8 cellular contexts compared by ENCODE assay signal in the genomic region with DNA sequence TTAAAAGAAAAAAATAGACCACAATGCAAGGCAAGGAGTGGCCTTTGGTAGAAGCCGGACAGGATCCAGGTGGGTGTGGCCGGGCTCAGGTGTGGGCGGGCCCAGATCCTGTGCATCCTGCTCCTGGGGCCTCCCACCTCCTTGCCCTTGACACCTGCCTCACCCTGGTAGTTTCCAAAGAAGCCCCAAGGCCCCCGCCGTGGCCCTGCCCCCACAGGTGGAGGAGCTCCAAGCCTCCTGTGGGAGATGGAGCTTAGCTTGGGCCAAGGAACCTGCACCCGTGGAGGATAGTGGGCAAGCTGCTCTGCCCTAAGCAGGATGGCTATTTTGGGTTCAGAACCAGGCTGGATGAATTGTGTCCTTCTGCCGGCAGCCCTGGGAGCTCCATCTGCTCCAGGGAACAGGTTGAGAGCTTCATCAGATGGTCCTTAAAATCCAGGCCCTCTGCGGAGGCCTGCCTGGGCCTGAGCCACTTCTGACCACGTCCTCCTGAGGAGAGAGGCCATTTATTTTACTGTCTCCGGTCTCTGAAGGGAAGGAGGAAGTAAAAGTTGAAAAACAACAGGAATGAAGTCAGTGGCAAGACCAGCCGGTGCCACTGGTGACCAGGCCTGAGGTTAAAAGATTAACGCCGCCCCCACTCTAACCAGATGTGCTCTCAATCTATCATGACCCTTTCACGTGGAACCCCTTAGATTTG. TPM values are rescaled to one million over a fixed set of nuclear protein-coding genes. Genes with fewer than 3 reads are reported as not detected.
DNase-seq lines count a peak whose midpoint lies in the region; ATAC-seq and TF ChIP-seq lines count a peak whose summit lies in the region.
"Had no signal": no experiment of that assay in that cellular context is flagged by ENCODE, and none has a peak within 500 bp of the region (broad histone marks: within the 10 kb centered on the region; RNA-seq: fewer than 3 reads in every experiment).

No MANE protein-coding gene starts in this region.

- H3K4me1 ChIP-seq in OCI-LY7 (ENCODE audit: insufficient read depth, low read length, poor library complexity, severe bottlenecking) (peaks cover 64% of the 10 kb centered on the region), esophagus squamous epithelium (peaks cover 0 to 20% (median 8%) of the 10 kb centered on the region in 3 donors)

- H3K27ac ChIP-seq in OCI-LY7 (ENCODE audit: low read depth, low read length, poor library complexity, severe bottlenecking) (no peak overlapping the region), esophagus squamous epithelium (peak overlapping the region; percentile 25 to 69 (median 42))

- DNase-seq in GM13976 (ENCODE audit: low spot score) (peak; percentile 27), OCI-LY7 (ENCODE audit: low spot score) (no peak), esophagus squamous epithelium (lab: John Stamatoyannopoulos, UW) (no peak), progenitor cell of endocrine pancreas (ENCODE audit: low spot score, unreplicated experiment) (no peak), retina (no peak), NCI-H1048 (lab: John Stamatoyannopoulos, UW) (no peak)
- DNase-seq: left cardiac atrium had no signal

- H3K4me1 Mint-ChIP-seq in progenitor cell of endocrine pancreas (ENCODE audit: low read depth) = peaks cover 5% of the 10 kb centered on the region

- H3K9me3 ChIP-seq in OCI-LY7 (ENCODE audit: low read length) (no peaks in the 10 kb centered on the region), esophagus squamous epithelium (no peaks in the 10 kb centered on the region)

- POLR2A ChIA-PET in OCI-LY7 (lab: Charles Lee) = no interaction called here

- no peaks in the 10 kb centered on the region for H3K36me3 Mint-ChIP-seq in progenitor cell of endocrine pancreas (ENCODE audit: insufficient read depth)

- H3K36me3 ChIP-seq in OCI-LY7 (ENCODE audit: insufficient read depth, low read length) = no peaks in the 10 kb centered on the region
- H3K36me3 ChIP-seq in esophagus squamous epithelium = no peaks in the 10 kb centered on the region

- H3K27ac Mint-ChIP-seq in progenitor cell of endocrine pancreas = peak overlapping the region; percentile 88

- H4K20me1 ChIP-seq in OCI-LY7 (ENCODE audit: insufficient read depth, low read length) = no peaks in the 10 kb centered on the region

- no peaks in the 10 kb centered on the region for H3K9me2 ChIP-seq in OCI-LY7 (ENCODE audit: insufficient read depth, low read length)

- no peaks in the 10 kb centered on the region for H3K9me3 Mint-ChIP-seq in progenitor cell of endocrine pancreas (ENCODE audit: low read depth)

- in situ Hi-C loops in GM13976 (cut with MboI; ENCODE audit: low sequenced_read_pairs, unreplicated experiment) = no loop called here

- H3K4me3 ChIP-seq in OCI-LY7 (ENCODE audit: low read depth, low read length, poor library complexity, severe bottlenecking) = no peak overlapping the region
- no peak overlapping the region for H3K4me3 ChIP-seq in esophagus squamous epithelium

- intact Hi-C loops in OCI-LY7 (cut with micrococcal nuclease; ENCODE audit: unreplicated experiment) (no loop called here), esophagus squamous epithelium (cut with DNase I) (no loop called here)

- H3K27me3 Mint-ChIP-seq in progenitor cell of endocrine pancreas = no peaks in the 10 kb centered on the region

- no peak overlapping the region for H3K4me3 Mint-ChIP-seq in progenitor cell of endocrine pancreas (ENCODE audit: low read depth)

- H3K27me3 ChIP-seq in esophagus squamous epithelium = no peaks in the 10 kb centered on the region

- CTCF ChIA-PET in OCI-LY7 (lab: Charles Lee; ENCODE audit: unreplicated experiment) = interaction anchor here (0.6 kb wide), 1 partner anchor 24 kb away, joined by 3 read pairs; no protein-coding TSS in a partner anchor

- H3K4me2 ChIP-seq in OCI-LY7 (ENCODE audit: low read length) = 0 out of 2 replicates have a peak overlapping the region, but pooled peaks have one; percentile 22

- H2AFZ ChIP-seq in OCI-LY7 (ENCODE audit: low read length) = peak overlapping the region; percentile 52

- BruUV-seq in OCI-LY7 (replicated peaks; lab: Mats Ljungman, UMichigan) = no TSS peak

- TF ChIP-seq CTCF in GM13976 (IDR thresholded peaks at IDR 0.05; ENCODE audit: borderline replicate concordance, control extremely low read depth, extremely low read depth, insufficient read depth, missing control alignments) (no peak), OCI-LY7 (conservative IDR thresholded peaks at IDR 0.05; ENCODE audit: low read length) (no peak), esophagus squamous epithelium (IDR thresholded peaks at IDR 0.05) (no peak), progenitor cell of endocrine pancreas (IDR thresholded peaks at IDR 0.05; ENCODE audit: unreplicated experiment) (no peak)

- H3K79me2 ChIP-seq in OCI-LY7 (ENCODE audit: insufficient read depth, low read depth, low read length) = no peaks in the 10 kb centered on the region

- no peak for ATAC-seq in HG03196 (IDR thresholded peaks at IDR 0.05; ENCODE audit: unreplicated experiment)
- ATAC-seq: left cardiac atrium had no signal

- no peak for TF ChIP-seq POLR2A in esophagus squamous epithelium (IDR thresholded peaks at IDR 0.05)

- 59 to 68% methylated on average over 10 of the region's 14 CpGs for WGBS in esophagus squamous epithelium, 2 donors

RNA-seq across cellular contexts. Expression of a gene that starts 53.9 kb away (rescaled TPM):
- total RNA-seq in OCI-LY7 (2014; rRNA removed; shearing (Covaris generic)) = 62.0 and 64.6 TPM in 2 replicates
- total RNA-seq in OCI-LY7 (2022) = 62.6 and 63.2 TPM in 2 replicates
- total RNA-seq in esophagus squamous epithelium = 10 to 100 TPM; 16.4 to 54.6 (median 41.8) TPM
- total RNA-seq in progenitor cell of endocrine pancreas = 26.9 and 34.0 TPM in 2 replicates
